Comparison of ENCODE assay signal across 8 cellular contexts in genomic region chr6:39309942-39310531, GRCh38. TPM values are rescaled to one million over a fixed set of nuclear protein-coding genes. Genes with fewer than 3 reads are reported as not detected.
DNase-seq lines count a peak whose midpoint lies in the region; ATAC-seq, FAIRE-seq and TF ChIP-seq lines count a peak whose summit lies in the region.

No MANE protein-coding gene starts in this region.

- H4K20me1 ChIP-seq in DND-41 (ENCODE audit: insufficient read depth, low read length): 0 out of 2 replicates have a peak, but pooled peaks cover 3% of the 10 kb centered on the region

- ATAC-seq in DND-41 (ENCODE audit: insufficient read depth, low read depth): peak; percentile 76
- peak; percentile 81 to 92 (median 84) for ATAC-seq in pancreas

- 35 to 38% methylated on average over 7 of the region's 7 CpGs for WGBS in pancreas, 2 donors

- FAIRE-seq in pancreas (lab: Jason Lieb, UNC): no peak

- peak; percentile 68 for DNase-seq in DND-41
- DNase-seq in HuH-7 (ENCODE audit: low spot score): peak; percentile 91
- DNase-seq in RKO (ENCODE audit: low spot score): peak; percentile 58
- peak in 3 of 4 experiments; percentile 15 to 22 (median 15) for DNase-seq in activated naive CD4-positive, alpha-beta T cell (lab: John Stamatoyannopoulos, UW)
- DNase-seq in globus pallidus (ENCODE audit: low spot score): peak; percentile 52
- DNase-seq in pancreas: peak; percentile 63 to 91 (median 84)
- DNase-seq in vagina (ENCODE audit: extremely low spot score in 2 of 2): no peak
- DNase-seq in cerebellar nuclear complex (lab: John Stamatoyannopoulos, UW): no peak

- H3K9ac ChIP-seq in DND-41 (ENCODE audit: low read depth, low read length): no peak overlapping the region

- H3K27me3 ChIP-seq in DND-41 (ENCODE audit: insufficient read depth, low read length, poor library complexity): peaks cover 26% of the 10 kb centered on the region
- H3K27me3 ChIP-seq in pancreas: no peaks in the 10 kb centered on the region
- peaks cover 5% of the 10 kb centered on the region for H3K27me3 ChIP-seq in vagina

- intact Hi-C loops in pancreas (cut with DNase I): loop anchor here (5.0 to 10.0 kb wide), 4 partner anchors 145 to 438 kb away; no protein-coding TSS in a partner anchor
- intact Hi-C loops in vagina (cut with DNase I): no loop called here

- no peak overlapping the region for H2AFZ ChIP-seq in DND-41 (ENCODE audit: low read depth, low read length)

- H3K4me2 ChIP-seq in DND-41 (ENCODE audit: insufficient read depth, low read length): no peak overlapping the region

- H3K79me2 ChIP-seq in DND-41 (ENCODE audit: insufficient read depth, low read length): no peaks in the 10 kb centered on the region

- TF ChIP-seq CTCF in DND-41 (IDR thresholded peaks at IDR 0.05; ENCODE audit: borderline replicate concordance, extremely low read depth, low read length, poor library complexity, severe bottlenecking): peak; percentile 96
- peak; percentile 79 to 89 (median 82) for TF ChIP-seq CTCF in pancreas (IDR thresholded peaks at IDR 0.05)
- TF ChIP-seq CTCF in vagina (IDR thresholded peaks at IDR 0.05): peak; percentile 68 to 73 (median 70)

- no peaks in the 10 kb centered on the region for H3K36me3 ChIP-seq in DND-41 (ENCODE audit: insufficient read depth, low read length)
- H3K36me3 ChIP-seq in pancreas: no peaks in the 10 kb centered on the region
- no peaks in the 10 kb centered on the region for H3K36me3 ChIP-seq in vagina

- H3K27ac ChIP-seq in DND-41 (ENCODE audit: low read length) (no peak overlapping the region), pancreas (no peak overlapping the region), vagina (no peak overlapping the region)

- TF ChIP-seq POLR2A in vagina (IDR thresholded peaks at IDR 0.05): no peak

- H3K4me1 ChIP-seq in DND-41 (ENCODE audit: insufficient read depth, low read length) (no peaks in the 10 kb centered on the region), pancreas (peaks cover 0 to 3% (median 0%) of the 10 kb centered on the region in 3 donors), vagina (peaks cover 18% of the 10 kb centered on the region)

- H3K4me3 ChIP-seq in DND-41 (ENCODE audit: low read depth in 1 of 2, low read length in 2 of 2): no peak overlapping the region
- no peak overlapping the region for H3K4me3 ChIP-seq in pancreas
- no peak overlapping the region for H3K4me3 ChIP-seq in vagina

- H3K9me3 ChIP-seq in DND-41 (ENCODE audit: insufficient read depth, low read length, severe bottlenecking): no peaks in the 10 kb centered on the region
- no peaks in the 10 kb centered on the region for H3K9me3 ChIP-seq in pancreas
- no peaks in the 10 kb centered on the region for H3K9me3 ChIP-seq in vagina

RNA-seq across cellular contexts. Expression of gene KCNK17, which starts 4.2 kb away (rescaled TPM):
- total RNA-seq in pancreas: 1 to 10 TPM in 4 of 6 donors, under 1 TPM in 2; 0.84 to 2.6 (median 1.0) TPM
- 10 to 100 TPM in 1 of 2 donors, 1 to 10 TPM in 1; 3.7 to 44.0 TPM for polyA plus RNA-seq in pancreas
- total RNA-seq in vagina: not detected

RNA-seq across cellular contexts. Expression of gene KCNK16, which starts 12.5 kb away (rescaled TPM):
- total RNA-seq in pancreas (10 to 100 TPM in 1 of 6 donors, 1 to 10 TPM in 5; 1.7 to 12.7 (median 4.3) TPM), vagina (not detected)
- polyA plus RNA-seq in pancreas: 100 to 1,000 TPM in 1 of 2 donors, 10 to 100 TPM in 1; 18.7 to 121 TPM

Comparison
In these comparisons a context has a peak if more than half of its experiments do, and no peak if none do; other contexts are left out.
1. DNase-seq: peak in DND-41 (single experiment), HuH-7 (single experiment), RKO (single experiment), activated naive CD4-positive, alpha-beta T cell (3 of 4), globus pallidus (single experiment) and pancreas (6 of 6); none in vagina (0 of 2) and cerebellar nuclear complex (0 of 2).
2. Peak in every context shown above with its lines, with median percentiles within 50 percentile points of each other: CTCF ChIP-seq.